ENCODE assay signal across 17 cellular contexts in the genomic region with DNA sequence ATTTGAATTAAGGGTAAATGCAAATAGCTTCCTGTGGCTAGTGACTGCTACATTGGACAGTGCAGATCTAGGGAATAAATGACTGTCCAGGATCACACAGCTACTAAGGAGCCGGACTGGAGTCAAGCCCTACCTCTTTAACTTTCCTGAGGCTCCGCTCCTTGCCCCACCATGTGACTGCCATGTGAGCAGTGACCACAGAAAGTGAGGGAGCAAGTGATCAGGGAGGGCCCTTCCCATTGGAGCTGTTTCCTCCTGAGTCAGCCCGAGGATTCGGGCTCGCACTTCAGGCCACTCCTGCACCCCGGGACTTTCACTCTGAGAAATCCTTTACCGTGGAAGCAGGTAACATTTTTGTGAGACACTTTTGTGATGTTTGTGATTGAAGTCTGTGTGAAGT.
DNase-seq lines count a peak whose midpoint lies in the region; FAIRE-seq and TF ChIP-seq lines count a peak whose summit lies in the region.
"Had no signal": no experiment of that assay in that cellular context is flagged by ENCODE, and none has a peak within 500 bp of the region (broad histone marks: within the 10 kb centered on the region; RNA-seq: fewer than 3 reads in every experiment).

No MANE protein-coding gene starts in this region.

- H3K36me3 ChIP-seq in Peyer's patch (no peaks in the 10 kb centered on the region), small intestine (ENCODE audit: control insufficient read depth in 2 of 2, insufficient read depth in 2 of 2, low read length in 2 of 2) (no peaks in the 10 kb centered on the region), ovary (no peaks in the 10 kb centered on the region)

- peaks cover 0 to 7% (median 0%) of the 10 kb centered on the region in 4 donors for H3K4me1 ChIP-seq in Peyer's patch
- H3K4me1 ChIP-seq in small intestine (ENCODE audit: control insufficient read depth in 2 of 2, insufficient read depth in 1 of 2, low read depth in 1 of 2, low read length in 1 of 2) = peaks cover 0 to 2% of the 10 kb centered on the region in 2 donors
- no peaks in the 10 kb centered on the region for H3K4me1 ChIP-seq in ovary (ENCODE audit: insufficient read depth)
- H3K4me1 ChIP-seq: Caco-2 had no signal

- no peaks in the 10 kb centered on the region for H3K9me3 ChIP-seq in Peyer's patch
- no peaks in the 10 kb centered on the region for H3K9me3 ChIP-seq in small intestine (ENCODE audit: control insufficient read depth, low read depth)
- H3K9me3 ChIP-seq in ovary = no peaks in the 10 kb centered on the region
- H3K9me3 ChIP-seq: Caco-2 had no signal

- H3K27ac ChIP-seq in Peyer's patch (peak overlapping the region in 2 of 4 donors; percentile 29 to 87), small intestine (ENCODE audit: low read depth in 1 of 2, low read length in 1 of 2) (no peak overlapping the region), ovary (no peak overlapping the region)

- peak; percentile 19 to 27 for TF ChIP-seq POLR2A in Peyer's patch (IDR thresholded peaks at IDR 0.05)
- no peak for TF ChIP-seq POLR2A in ovary (IDR thresholded peaks at IDR 0.05)

- H3K4me3 ChIP-seq in Peyer's patch = peak overlapping the region in 1 of 4 donors; percentile 33
- H3K4me3 ChIP-seq in small intestine (ENCODE audit: low read depth in 1 of 2, low read length in 2 of 2) = no peak overlapping the region
- H3K4me3 ChIP-seq in ovary = no peak overlapping the region

- TF ChIP-seq CTCF in Peyer's patch (IDR thresholded peaks at IDR 0.05) = no peak
- no peak for TF ChIP-seq CTCF in ovary (IDR thresholded peaks at IDR 0.05)

- intact Hi-C loops in ovary (cut with DNase I) = no loop called here

- H3K27me3 ChIP-seq in Peyer's patch = no peaks in the 10 kb centered on the region
- no peaks in the 10 kb centered on the region for H3K27me3 ChIP-seq in small intestine (ENCODE audit: control insufficient read depth in 2 of 2, insufficient read depth in 2 of 2, low read length in 2 of 2)
- no peaks in the 10 kb centered on the region for H3K27me3 ChIP-seq in ovary

- no peak for TF ChIP-seq EP300 in ovary (IDR thresholded peaks at IDR 0.05)

- FAIRE-seq in small intestine (lab: Jason Lieb, UNC) = no peak
- FAIRE-seq: HTR-8/SVneo had no signal

- WGBS in small intestine, 3 donors = 37 to 87% (median 58%) methylated on average over 7 of the region's 7 CpGs
- 74 to 92% (median 82%) methylated on average over 7 of the region's 7 CpGs for WGBS in ovary, 3 donors

- peak; percentile 83 for DNase-seq in AG20443 (ENCODE audit: low spot score)
- peak in 2 of 3 donors; percentile 63 to 77 for DNase-seq in Peyer's patch
- peak; percentile 34 for DNase-seq in fibroblast of gingiva (ENCODE audit: low read depth)
- peak; percentile 67 for DNase-seq in small intestine
- DNase-seq in ovary = no peak
- no peak for DNase-seq in stimulated activated CD4-positive, alpha-beta T cell treated with anti-CD3 and anti-CD28 coated beads, Interleukin-15, amount 100 ng/mL, for 24 hours
- no peak for DNase-seq in 8988T
- no peak for DNase-seq in activated CD4-positive, alpha-beta T cell treated with anti-CD3 and anti-CD28 coated beads for 1 hour
- DNase-seq: Caco-2; CD4-positive, CD25-positive, alpha-beta regulatory T cell; DMS153; EL; HCEC 1CT; NCI-H187; NCI-H69; SHP77 treated with DMSO at 0.1 percent for 48 hours had no signal

Comparison
In these comparisons a context has a peak if more than half of its experiments do, and no peak if none do; other contexts are left out.
1. DNase-seq: peak in AG20443 (single experiment), Peyer's patch (2 of 3), fibroblast of gingiva (single experiment) and small intestine (single experiment); none in ovary (0 of 5), stimulated activated CD4-positive, alpha-beta T cell treated with anti-CD3 and anti-CD28 coated beads, Interleukin-15, amount 100 ng/mL, for 24 hours (single experiment), 8988T (single experiment) and activated CD4-positive, alpha-beta T cell treated with anti-CD3 and anti-CD28 coated beads for 1 hour (single experiment).